Comparison of ENCODE assay signal across 1 cellular context in the genomic region with DNA sequence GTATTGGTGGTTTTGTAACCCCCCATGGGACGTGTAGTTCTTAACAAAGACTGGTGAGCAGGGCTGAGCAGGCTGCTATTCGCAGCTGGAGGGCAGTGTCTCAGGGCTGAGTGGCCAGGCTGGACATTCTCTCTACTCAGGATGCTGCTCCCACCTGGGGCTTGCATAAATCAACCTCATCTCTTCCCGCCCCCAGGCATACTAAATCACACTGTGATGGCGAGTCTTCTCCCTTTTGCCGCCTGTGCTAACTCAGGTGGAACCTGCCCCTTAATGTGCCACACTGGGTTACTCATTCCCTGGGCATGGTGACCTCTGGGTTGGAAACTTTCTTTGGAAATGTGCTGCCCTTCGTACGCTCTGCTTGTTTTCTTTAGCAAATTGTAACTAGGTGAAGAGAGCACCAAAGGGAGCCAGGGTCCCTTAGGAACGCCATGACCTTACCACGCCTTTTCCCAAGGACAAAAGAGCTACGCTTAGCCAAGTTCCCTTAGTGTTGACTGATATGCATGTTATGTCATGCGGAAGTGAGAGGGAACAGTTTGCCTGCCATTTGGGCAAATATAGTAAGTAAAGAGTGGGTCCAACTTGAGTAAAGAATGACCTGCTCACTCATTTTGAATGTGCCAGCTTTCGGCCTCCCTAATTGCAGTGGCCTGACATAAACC.
TF ChIP-seq lines count a peak whose summit lies in the region.

No MANE protein-coding gene starts in this region.

TF ChIP-seq in HepG2, 621 proteins besides CTCF, POLR2A, EP300 and RAD21 (continued from another document and continues in another):
- TF ChIP-seq ZNF781 (CRISPR knock-in tag; IDR thresholded peaks at IDR 0.05; ENCODE audit: borderline replicate concordance, not compliant biosample characterization) (no peak), ZNF512B (CRISPR knock-in tag; IDR thresholded peaks at IDR 0.05; ENCODE audit: borderline replicate concordance) (no peak), ZNF274 (CRISPR knock-in tag; IDR thresholded peaks at IDR 0.05) (no peak), MATR3 (CRISPR knock-in tag; IDR thresholded peaks at IDR 0.05) (no peak), ZNF674 (CRISPR knock-in tag; IDR thresholded peaks at IDR 0.05; ENCODE audit: low read depth) (no peak), TARDBP (CRISPR knock-in tag; IDR thresholded peaks at IDR 0.05) (no peak; the same call in 1 of the 2 replicates), ELF4 (CRISPR knock-in tag; IDR thresholded peaks at IDR 0.05; ENCODE audit: borderline replicate concordance) (no peak), PAWR (CRISPR knock-in tag; IDR thresholded peaks at IDR 0.05; ENCODE audit: borderline replicate concordance) (no peak), XRCC5 (optimal IDR thresholded peaks at IDR 0.05; ENCODE audit: low read length) (no peak), ZNF704 (CRISPR knock-in tag; IDR thresholded peaks at IDR 0.05; ENCODE audit: borderline replicate concordance) (no peak), SALL1 (CRISPR knock-in tag; IDR thresholded peaks at IDR 0.05) (peak; percentile 78), ZNF780A (CRISPR knock-in tag; IDR thresholded peaks at IDR 0.05) (no peak), ATM (IDR thresholded peaks at IDR 0.05; ENCODE audit: borderline replicate concordance) (no peak), RFX1 (IDR thresholded peaks at IDR 0.05) (no peak; the same call in 1 of the 2 replicates), ZNF160 (CRISPR knock-in tag; IDR thresholded peaks at IDR 0.05) (no peak; the same call in 1 of the 2 replicates), PHF21A (CRISPR knock-in tag; IDR thresholded peaks at IDR 0.05) (no peak), ZBTB8A (CRISPR knock-in tag; IDR thresholded peaks at IDR 0.05; ENCODE audit: borderline replicate concordance, low read depth) (no peak), REL (CRISPR knock-in tag; conservative IDR thresholded peaks at IDR 0.05) (no peak), RFX5 (IDR thresholded peaks at IDR 0.05; ENCODE audit: low read depth, low read length) (no peak), KAT2B (IDR thresholded peaks at IDR 0.05; ENCODE audit: borderline replicate concordance, low read depth, low read length) (no peak), FOXA3 (CRISPR knock-in tag; IDR thresholded peaks at IDR 0.05) (peak; percentile 67), RAD51 (IDR thresholded peaks at IDR 0.05; ENCODE audit: borderline replicate concordance) (no peak), U2AF2 (IDR thresholded peaks at IDR 0.05; ENCODE audit: low read depth, low read length) (no peak), ARHGAP35 (CRISPR knock-in tag; IDR thresholded peaks at IDR 0.05; ENCODE audit: borderline replicate concordance) (no peak), ZNF616 (CRISPR knock-in tag; IDR thresholded peaks at IDR 0.05; ENCODE audit: low read depth) (no peak), RNF2 (conservative IDR thresholded peaks at IDR 0.05; ENCODE audit: low read depth) (0 out of 2 replicates have a peak, but pooled peaks have one; percentile 18), PHF5A (CRISPR knock-in tag; IDR thresholded peaks at IDR 0.05; ENCODE audit: low read depth, unreplicated experiment) (no peak), HNF4G (IDR thresholded peaks at IDR 0.05; ENCODE audit: borderline replicate concordance, low read depth, low read length) (no peak), HNF4G (CRISPR knock-in tag; IDR thresholded peaks at IDR 0.05; ENCODE audit: borderline replicate concordance, low read depth) (no peak), RORA (CRISPR knock-in tag; IDR thresholded peaks at IDR 0.05) (no peak), ZNF354B (CRISPR knock-in tag; IDR thresholded peaks at IDR 0.05) (no peak), NFE2 (CRISPR knock-in tag; IDR thresholded peaks at IDR 0.05) (no peak), ZNF644 (CRISPR knock-in tag; IDR thresholded peaks at IDR 0.05; ENCODE audit: low read depth) (peak; percentile 76; the same call in 1 of the 2 replicates), REXO4 (CRISPR knock-in tag; IDR thresholded peaks at IDR 0.05; ENCODE audit: borderline replicate concordance) (no peak), ATF7-NPFF (CRISPR knock-in tag; IDR thresholded peaks at IDR 0.05; ENCODE audit: low read depth) (no peak), TOPORS (CRISPR knock-in tag; IDR thresholded peaks at IDR 0.05) (no peak), ATF4 (CRISPR knock-in tag; IDR thresholded peaks at IDR 0.05) (no peak), ELF3 (CRISPR knock-in tag; IDR thresholded peaks at IDR 0.05) (peak; percentile 90), ZNF3 (CRISPR knock-in tag; IDR thresholded peaks at IDR 0.05) (no peak), CCAR2 (optimal IDR thresholded peaks at IDR 0.05; ENCODE audit: low read depth, low read length) (no peak), ZNF670 (CRISPR knock-in tag; IDR thresholded peaks at IDR 0.05; ENCODE audit: borderline replicate concordance) (no peak), PPARG (CRISPR knock-in tag; conservative IDR thresholded peaks at IDR 0.05) (0 out of 2 replicates have a peak, but pooled peaks have one; percentile 28), KDM5A (IDR thresholded peaks at IDR 0.05; ENCODE audit: borderline replicate concordance, low read length) (no peak), AGO2 (optimal IDR thresholded peaks at IDR 0.05; ENCODE audit: low read depth, low read length) (no peak), NFIC (IDR thresholded peaks at IDR 0.05; ENCODE audit: low read length) (no peak), ZBTB49 (CRISPR knock-in tag; IDR thresholded peaks at IDR 0.05; ENCODE audit: borderline replicate concordance) (no peak), GTF2F1 (IDR thresholded peaks at IDR 0.05; ENCODE audit: low read length) (no peak), ERF (CRISPR knock-in tag; IDR thresholded peaks at IDR 0.05) (no peak), BCL3 (CRISPR knock-in tag; IDR thresholded peaks at IDR 0.05) (no peak), CSRNP1 (CRISPR knock-in tag; IDR thresholded peaks at IDR 0.05) (no peak), ZNF562 (CRISPR knock-in tag; IDR thresholded peaks at IDR 0.05; ENCODE audit: borderline replicate concordance) (no peak), MEF2D (CRISPR knock-in tag; IDR thresholded peaks at IDR 0.05) (peak; percentile 59; the same call in 1 of the 2 replicates), STAT5B (CRISPR knock-in tag; IDR thresholded peaks at IDR 0.05) (no peak), AKAP8 (CRISPR knock-in tag; IDR thresholded peaks at IDR 0.05) (no peak)
- TF ChIP-seq, protein P1, sequence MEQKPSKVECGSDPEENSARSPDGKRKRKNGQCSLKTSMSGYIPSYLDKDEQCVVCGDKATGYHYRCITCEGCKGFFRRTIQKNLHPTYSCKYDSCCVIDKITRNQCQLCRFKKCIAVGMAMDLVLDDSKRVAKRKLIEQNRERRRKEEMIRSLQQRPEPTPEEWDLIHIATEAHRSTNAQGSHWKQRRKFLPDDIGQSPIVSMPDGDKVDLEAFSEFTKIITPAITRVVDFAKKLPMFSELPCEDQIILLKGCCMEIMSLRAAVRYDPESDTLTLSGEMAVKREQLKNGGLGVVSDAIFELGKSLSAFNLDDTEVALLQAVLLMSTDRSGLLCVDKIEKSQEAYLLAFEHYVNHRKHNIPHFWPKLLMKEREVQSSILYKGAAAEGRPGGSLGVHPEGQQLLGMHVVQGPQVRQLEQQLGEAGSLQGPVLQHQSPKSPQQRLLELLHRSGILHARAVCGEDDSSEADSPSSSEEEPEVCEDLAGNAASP (CRISPR knock-in tag; IDR thresholded peaks at IDR 0.05; ENCODE audit: borderline replicate concordance): no peak
- TF ChIP-seq, protein P2, sequence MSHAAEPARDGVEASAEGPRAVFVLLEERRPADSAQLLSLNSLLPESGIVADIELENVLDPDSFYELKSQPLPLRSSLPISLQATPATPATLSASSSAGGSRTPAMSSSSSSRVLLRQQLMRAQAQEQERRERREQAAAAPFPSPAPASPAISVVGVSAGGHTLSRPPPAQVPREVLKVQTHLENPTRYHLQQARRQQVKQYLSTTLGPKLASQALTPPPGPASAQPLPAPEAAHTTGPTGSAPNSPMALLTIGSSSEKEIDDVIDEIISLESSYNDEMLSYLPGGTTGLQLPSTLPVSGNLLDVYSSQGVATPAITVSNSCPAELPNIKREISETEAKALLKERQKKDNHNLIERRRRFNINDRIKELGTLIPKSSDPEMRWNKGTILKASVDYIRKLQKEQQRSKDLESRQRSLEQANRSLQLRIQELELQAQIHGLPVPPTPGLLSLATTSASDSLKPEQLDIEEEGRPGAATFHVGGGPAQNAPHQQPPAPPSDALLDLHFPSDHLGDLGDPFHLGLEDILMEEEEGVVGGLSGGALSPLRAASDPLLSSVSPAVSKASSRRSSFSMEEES (CRISPR knock-in tag; IDR thresholded peaks at IDR 0.05): no peak
